ENCODE assay signal across 30 cellular contexts in genomic region chr20:59997886-59998285, GRCh38.
"Had no signal": no experiment of that assay in that cellular context is flagged by ENCODE, and none has a peak within 500 bp of the region (broad histone marks: within the 10 kb centered on the region; RNA-seq: fewer than 3 reads in every experiment).

No MANE protein-coding gene starts in this region.

- H3K4me3 ChIP-seq: adrenal gland, body of pancreas, breast epithelium had no signal

- ATAC-seq: activated CD8-positive, alpha-beta T cell treated with anti-CD3 and anti-CD28 coated beads for 36 hours; activated naive CD4-positive, alpha-beta T cell treated with anti-CD3 and anti-CD28 coated beads, Interleukin-2, amount 50 U/mL, for 72 hours; activated T-cell treated with anti-CD3 and anti-CD28 coated beads, Interleukin-2, amount 50 U/mL, for 4 hours; activated T-cell treated with anti-CD3 and anti-CD28 coated beads, Interleukin-2, amount 50 U/mL, for 72 hours; activated T-helper 17 cell treated with anti-CD3 and anti-CD28 coated beads, Interleukin-2, amount 50 U/mL, for 72 hours; body of pancreas had no signal

- H3K4me1 ChIP-seq: adrenal gland, body of pancreas had no signal

- H3K36me3 ChIP-seq: adrenal gland, brain microvascular endothelial cell, breast epithelium had no signal

- H3K9me3 ChIP-seq: adrenal gland, body of pancreas, breast epithelium had no signal

- DNase-seq: activated B cell treated with CpG ODN at 0.5 μM for 24 hours; activated CD4-positive, alpha-beta memory T cell treated with anti-CD3 and anti-CD28 coated beads for 36 hours; activated CD4-positive, alpha-beta T cell treated with anti-CD3 and anti-CD28 coated beads for 4 hours; activated CD4-positive, alpha-beta T cell treated with anti-CD3 and anti-CD28 coated beads, Interleukin-2, amount 10 ng/mL, durations not matched to agents 7 days and 5 days; activated CD4-positive, CD25-positive, alpha-beta regulatory T cell treated with anti-CD3 and anti-CD28 coated beads, Interleukin-2, amount 50 U/mL, for 72 hours; activated CD8-positive, alpha-beta memory T cell treated with anti-CD3 and anti-CD28 coated beads, Interleukin-2, amount 50 U/mL, for 4 hours; activated CD8-positive, alpha-beta T cell treated with anti-CD3 and anti-CD28 coated beads for 36 hours; activated effector memory CD4-positive, alpha-beta T cell treated with anti-CD3 and anti-CD28 coated beads, Interleukin-2, amount 50 U/mL, for 16 hours; activated gamma-delta T cell treated with Interleukin-2 at 50 U/mL for 16 hours; activated naive CD4-positive, alpha-beta T cell; activated naive CD4-positive, alpha-beta T cell treated with anti-CD3 and anti-CD28 coated beads for 36 hours; activated naive CD4-positive, alpha-beta T cell treated with anti-CD3 and anti-CD28 coated beads, Interleukin-2, amount 50 U/mL, for 16 hours; activated naive CD8-positive, alpha-beta T cell treated with anti-CD3 and anti-CD28 coated beads for 36 hours; activated T-cell treated with anti-CD3 and anti-CD28 coated beads for 4 hours; activated T-cell treated with anti-CD3 and anti-CD28 coated beads, Interleukin-2, amount 50 U/mL, for 1 hour; activated T-cell treated with anti-CD3 and anti-CD28 coated beads, Interleukin-2, amount 50 U/mL, for 4 hours; activated T-cell treated with anti-CD3 and anti-CD28 coated beads, Interleukin-2, amount 50 U/mL, for 72 hours; adrenal gland; amniotic stem cell; aorta; body of pancreas; brain microvascular endothelial cell; central memory CD4-positive, alpha-beta T cell; T-helper 1 cell; T-helper 2 cell; T-helper 9 cell had no signal

- H3K27ac ChIP-seq: adrenal gland, body of pancreas, brain microvascular endothelial cell, breast epithelium, VCaP had no signal

- H3K27me3 ChIP-seq: adrenal gland, body of pancreas, brain microvascular endothelial cell, breast epithelium had no signal
